2 cellular contexts compared by ENCODE assay signal in genomic region chr10:110533149-110533548, GRCh38.
TF ChIP-seq lines count a peak whose summit lies in the region.

No MANE protein-coding gene starts in this region.

TF ChIP-seq in GM12878, 131 proteins besides CTCF, POLR2A, EP300 and RAD21:
- TF ChIP-seq, protein P1, sequence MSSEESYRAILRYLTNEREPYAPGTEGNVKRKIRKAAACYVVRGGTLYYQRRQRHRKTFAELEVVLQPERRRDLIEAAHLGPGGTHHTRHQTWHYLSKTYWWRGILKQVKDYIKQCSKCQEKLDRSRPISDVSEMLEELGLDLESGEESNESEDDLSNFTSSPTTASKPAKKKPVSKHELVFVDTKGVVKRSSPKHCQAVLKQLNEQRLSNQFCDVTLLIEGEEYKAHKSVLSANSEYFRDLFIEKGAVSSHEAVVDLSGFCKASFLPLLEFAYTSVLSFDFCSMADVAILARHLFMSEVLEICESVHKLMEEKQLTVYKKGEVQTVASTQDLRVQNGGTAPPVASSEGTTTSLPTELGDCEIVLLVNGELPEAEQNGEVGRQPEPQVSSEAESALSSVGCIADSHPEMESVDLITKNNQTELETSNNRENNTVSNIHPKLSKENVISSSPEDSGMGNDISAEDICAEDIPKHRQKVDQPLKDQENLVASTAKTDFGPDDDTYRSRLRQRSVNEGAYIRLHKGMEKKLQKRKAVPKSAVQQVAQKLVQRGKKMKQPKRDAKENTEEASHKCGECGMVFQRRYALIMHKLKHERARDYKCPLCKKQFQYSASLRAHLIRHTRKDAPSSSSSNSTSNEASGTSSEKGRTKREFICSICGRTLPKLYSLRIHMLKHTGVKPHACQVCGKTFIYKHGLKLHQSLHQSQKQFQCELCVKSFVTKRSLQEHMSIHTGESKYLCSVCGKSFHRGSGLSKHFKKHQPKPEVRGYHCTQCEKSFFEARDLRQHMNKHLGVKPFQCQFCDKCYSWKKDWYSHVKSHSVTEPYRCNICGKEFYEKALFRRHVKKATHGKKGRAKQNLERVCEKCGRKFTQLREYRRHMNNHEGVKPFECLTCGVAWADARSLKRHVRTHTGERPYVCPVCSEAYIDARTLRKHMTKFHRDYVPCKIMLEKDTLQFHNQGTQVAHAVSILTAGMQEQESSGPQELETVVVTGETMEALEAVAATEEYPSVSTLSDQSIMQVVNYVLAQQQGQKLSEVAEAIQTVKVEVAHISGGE (CRISPR knock-in tag; IDR thresholded peaks at IDR 0.05), result no peak
- TF ChIP-seq SPI1 (IDR thresholded peaks at IDR 0.05; ENCODE audit: borderline replicate concordance, insufficient read depth, low read depth, low read length) (peak; percentile 49; the same call in 1 of the 2 replicates), SREBF1 (IDR thresholded peaks at IDR 0.05; ENCODE audit: low read length) (no peak), SMC3 (IDR thresholded peaks at IDR 0.05; ENCODE audit: borderline replicate concordance, low read length) (no peak), RELB (IDR thresholded peaks at IDR 0.05; ENCODE audit: low read depth) (no peak), RUNX3 (IDR thresholded peaks at IDR 0.05; ENCODE audit: low read length) (0 out of 2 replicates have a peak, but pooled peaks have one; percentile 10)
- TF ChIP-seq, protein P2, sequence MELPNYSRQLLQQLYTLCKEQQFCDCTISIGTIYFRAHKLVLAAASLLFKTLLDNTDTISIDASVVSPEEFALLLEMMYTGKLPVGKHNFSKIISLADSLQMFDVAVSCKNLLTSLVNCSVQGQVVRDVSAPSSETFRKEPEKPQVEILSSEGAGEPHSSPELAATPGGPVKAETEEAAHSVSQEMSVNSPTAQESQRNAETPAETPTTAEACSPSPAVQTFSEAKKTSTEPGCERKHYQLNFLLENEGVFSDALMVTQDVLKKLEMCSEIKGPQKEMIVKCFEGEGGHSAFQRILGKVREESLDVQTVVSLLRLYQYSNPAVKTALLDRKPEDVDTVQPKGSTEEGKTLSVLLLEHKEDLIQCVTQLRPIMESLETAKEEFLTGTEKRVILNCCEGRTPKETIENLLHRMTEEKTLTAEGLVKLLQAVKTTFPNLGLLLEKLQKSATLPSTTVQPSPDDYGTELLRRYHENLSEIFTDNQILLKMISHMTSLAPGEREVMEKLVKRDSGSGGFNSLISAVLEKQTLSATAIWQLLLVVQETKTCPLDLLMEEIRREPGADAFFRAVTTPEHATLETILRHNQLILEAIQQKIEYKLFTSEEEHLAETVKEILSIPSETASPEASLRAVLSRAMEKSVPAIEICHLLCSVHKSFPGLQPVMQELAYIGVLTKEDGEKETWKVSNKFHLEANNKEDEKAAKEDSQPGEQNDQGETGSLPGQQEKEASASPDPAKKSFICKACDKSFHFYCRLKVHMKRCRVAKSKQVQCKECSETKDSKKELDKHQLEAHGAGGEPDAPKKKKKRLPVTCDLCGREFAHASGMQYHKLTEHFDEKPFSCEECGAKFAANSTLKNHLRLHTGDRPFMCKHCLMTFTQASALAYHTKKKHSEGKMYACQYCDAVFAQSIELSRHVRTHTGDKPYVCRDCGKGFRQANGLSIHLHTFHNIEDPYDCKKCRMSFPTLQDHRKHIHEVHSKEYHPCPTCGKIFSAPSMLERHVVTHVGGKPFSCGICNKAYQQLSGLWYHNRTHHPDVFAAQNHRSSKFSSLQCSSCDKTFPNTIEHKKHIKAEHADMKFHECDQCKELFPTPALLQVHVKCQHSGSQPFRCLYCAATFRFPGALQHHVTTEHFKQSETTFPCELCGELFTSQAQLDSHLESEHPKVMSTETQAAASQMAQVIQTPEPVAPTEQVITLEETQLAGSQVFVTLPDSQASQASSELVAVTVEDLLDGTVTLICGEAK (IDR thresholded peaks at IDR 0.05; ENCODE audit: borderline replicate concordance), result peak; percentile 87

TF ChIP-seq in SK-N-SH treated with all-trans-retinoic acid at 6 μM for 48 hours, 23 proteins besides CTCF, POLR2A, EP300 and RAD21:
- TF ChIP-seq POU6F1 (CRISPR knock-in tag; IDR thresholded peaks at IDR 0.05; ENCODE audit: borderline replicate concordance, low read depth), result no peak
- TF ChIP-seq ZFP30 (CRISPR knock-in tag; IDR thresholded peaks at IDR 0.05), result no peak
- TF ChIP-seq PPARA (CRISPR knock-in tag; IDR thresholded peaks at IDR 0.05; ENCODE audit: borderline replicate concordance), result no peak
- TF ChIP-seq, protein P3, sequence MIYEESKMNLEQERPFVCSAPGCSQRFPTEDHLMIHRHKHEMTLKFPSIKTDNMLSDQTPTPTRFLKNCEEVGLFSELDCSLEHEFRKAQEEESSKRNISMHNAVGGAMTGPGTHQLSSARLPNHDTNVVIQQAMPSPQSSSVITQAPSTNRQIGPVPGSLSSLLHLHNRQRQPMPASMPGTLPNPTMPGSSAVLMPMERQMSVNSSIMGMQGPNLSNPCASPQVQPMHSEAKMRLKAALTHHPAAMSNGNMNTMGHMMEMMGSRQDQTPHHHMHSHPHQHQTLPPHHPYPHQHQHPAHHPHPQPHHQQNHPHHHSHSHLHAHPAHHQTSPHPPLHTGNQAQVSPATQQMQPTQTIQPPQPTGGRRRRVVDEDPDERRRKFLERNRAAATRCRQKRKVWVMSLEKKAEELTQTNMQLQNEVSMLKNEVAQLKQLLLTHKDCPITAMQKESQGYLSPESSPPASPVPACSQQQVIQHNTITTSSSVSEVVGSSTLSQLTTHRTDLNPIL (CRISPR knock-in tag; IDR thresholded peaks at IDR 0.05; ENCODE audit: low read depth), result no peak
- no peak for TF ChIP-seq CSRNP3 (CRISPR knock-in tag; IDR thresholded peaks at IDR 0.05)
- TF ChIP-seq TCF4 (CRISPR knock-in tag; IDR thresholded peaks at IDR 0.05; ENCODE audit: borderline replicate concordance), result no peak
- no peak for TF ChIP-seq ISL1 (CRISPR knock-in tag; IDR thresholded peaks at IDR 0.05)
- TF ChIP-seq TOX (CRISPR knock-in tag; IDR thresholded peaks at IDR 0.05; ENCODE audit: borderline replicate concordance), result no peak
- TF ChIP-seq CSDC2 (CRISPR knock-in tag; IDR thresholded peaks at IDR 0.05), result no peak
